In the genomic region with DNA sequence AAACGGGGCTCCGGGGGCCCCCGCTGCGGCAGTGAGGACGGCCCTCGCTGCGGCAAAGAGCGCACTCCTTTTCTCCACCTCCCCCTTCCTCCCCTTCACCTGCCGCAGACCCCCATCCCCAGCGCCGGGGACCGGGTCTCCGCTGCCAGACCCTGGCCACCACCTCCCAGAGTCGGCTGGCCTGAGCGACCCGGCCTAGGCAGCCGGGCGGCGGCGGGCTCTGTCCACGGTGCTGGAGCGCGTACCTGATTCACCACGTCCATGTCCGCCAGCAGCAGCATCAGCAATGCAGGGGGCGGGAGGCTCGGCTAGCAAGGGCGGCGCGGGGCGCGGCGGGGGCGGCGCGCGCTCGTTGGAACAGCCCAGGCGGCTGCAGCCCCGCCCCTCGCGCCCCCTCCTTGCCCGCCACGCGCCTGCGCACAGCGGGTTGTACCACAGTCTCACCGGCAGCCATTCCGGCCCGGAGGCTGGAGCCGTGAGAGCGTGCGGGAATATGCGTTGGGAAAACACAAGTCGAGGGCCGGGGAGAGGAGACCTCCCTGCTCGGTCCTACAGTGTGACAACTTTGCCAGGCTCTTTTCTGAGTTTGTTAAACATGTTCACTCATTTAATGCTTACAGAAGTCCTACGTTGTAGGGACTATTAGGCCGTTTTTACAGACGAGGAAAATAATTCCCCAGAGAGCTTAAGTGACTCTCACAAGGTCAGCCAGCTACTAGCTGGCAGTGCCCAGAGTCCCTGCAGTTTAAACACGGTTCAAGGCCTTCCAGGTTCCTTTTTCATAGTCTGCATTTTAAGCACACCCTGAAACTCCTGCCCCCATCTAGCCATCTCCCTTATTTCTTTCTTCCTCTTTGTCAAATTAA, we compare ENCODE assay signal across 8 cellular contexts. TPM values are rescaled to one million over a fixed set of nuclear protein-coding genes. Genes with fewer than 3 reads are reported as not detected.
DNase-seq lines count a peak whose midpoint lies in the region; ATAC-seq and TF ChIP-seq lines count a peak whose summit lies in the region.

A gene (minus strand): TSS at position 288 of the 866 bp plus-strand sequence. CDS start 7 bp downstream, at position 281.

- peak; percentile 84 for TF ChIP-seq POLR2A in GM18951 (IDR thresholded peaks at IDR 0.05; ENCODE audit: extremely low read depth, insufficient read depth, insufficient read length)

- peak within 1 kb of the TSS; percentile 40 for H3K4me3 ChIP-seq in choroid plexus epithelial cell (ENCODE audit: low read depth, low read length)

- DNase-seq in AG20443 (ENCODE audit: low spot score) (peak; percentile 97), NCI-H345 treated with DMSO at 0.1 percent for 48 hours (lab: John Stamatoyannopoulos, UW; ENCODE audit: unreplicated experiment) (peak; percentile 75), choroid plexus epithelial cell (ENCODE audit: low read depth) (peak; percentile 90), left lobe of liver (ENCODE audit: low spot score) (peak; percentile 86)
- peak; percentile 83 to 88 for DNase-seq in activated CD4-positive, alpha-beta T cell treated with anti-CD3 and anti-CD28 coated beads for 4 hours
- DNase-seq in stimulated activated CD4-positive, alpha-beta T cell treated with anti-CD3 and anti-CD28 coated beads, Interleukin-2, amount 100 ng/mL, for 24 hours, result peak; percentile 87 to 88

- peak; percentile 96 for ATAC-seq in HG03175 (IDR thresholded peaks at IDR 0.05; ENCODE audit: unreplicated experiment)
- ATAC-seq in left lobe of liver, result peak; percentile 99

- in situ Hi-C loops in GM18951 (cut with MboI; ENCODE audit: low sequenced_read_pairs, unreplicated experiment), result no loop called here

- no peak for TF ChIP-seq CTCF in choroid plexus epithelial cell (conservative IDR thresholded peaks at IDR 0.05; ENCODE audit: low read depth, low read length)

RNA-seq across cellular contexts. Expression of the gene that starts here (rescaled TPM):
- 0.10 TPM for total RNA-seq in left lobe of liver

Comparison
In these comparisons a context has a peak if more than half of its experiments do, and no peak if none do; other contexts are left out.
1. Peak in every context shown above with its lines: DNase-seq, ATAC-seq and H3K4me3 ChIP-seq.
2. Peak in DNase-seq and ATAC-seq in left lobe of liver; RNA of the gene not detected or under 1 TPM.